ENCODE assay signal across 10 cellular contexts in the genomic region with DNA sequence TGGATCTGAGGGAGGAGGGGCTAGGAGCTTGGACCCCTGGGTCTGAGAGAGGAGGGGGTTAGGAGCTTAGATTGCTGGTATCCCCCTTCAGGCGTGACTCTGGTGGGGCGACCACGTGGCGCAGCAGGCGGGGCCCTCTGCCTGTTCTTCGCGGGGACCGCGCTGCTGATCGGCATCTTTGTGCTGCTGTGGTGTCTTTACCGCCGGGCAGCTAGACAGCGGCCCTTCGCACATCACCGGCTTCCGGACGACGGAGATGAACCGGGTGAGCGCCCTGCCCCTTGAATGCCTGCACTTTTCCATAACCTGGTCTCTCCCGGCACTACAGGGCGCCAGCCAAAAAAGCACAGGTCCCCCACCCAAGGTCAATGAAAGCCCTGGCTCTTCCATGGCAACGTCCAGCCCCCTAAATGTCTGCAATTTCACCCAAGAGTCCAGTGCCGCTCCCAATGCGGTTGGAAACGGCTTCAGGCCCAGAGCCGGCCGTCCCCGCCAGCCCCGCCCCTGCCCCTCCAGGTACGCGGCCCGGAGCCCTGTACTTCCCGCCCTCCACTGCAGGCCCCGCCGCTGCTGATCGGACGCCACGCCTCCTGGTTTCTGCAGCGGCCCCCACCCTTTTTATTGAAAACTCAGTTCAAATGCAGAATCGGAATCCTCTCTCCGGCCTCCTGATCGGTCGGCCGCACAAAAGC. TPM values are rescaled to one million over a fixed set of nuclear protein-coding genes. Genes with fewer than 3 reads are reported as not detected.
A peak's percentile ranks its signal among the peaks of the same experiment; 100 is the strongest.
DNase-seq lines count a peak whose midpoint lies in the region; ATAC-seq and TF ChIP-seq lines count a peak whose summit lies in the region.
"Had no signal": no experiment of that assay in that cellular context is flagged by ENCODE, and none has a peak within 500 bp of the region (broad histone marks: within the 10 kb centered on the region; RNA-seq: fewer than 3 reads in every experiment).

No MANE protein-coding gene starts in this region.

- CTCF ChIA-PET in OCI-LY7 (lab: Charles Lee; ENCODE audit: unreplicated experiment) = no interaction called here

- no peaks in the 10 kb centered on the region for H4K20me1 ChIP-seq in OCI-LY7 (ENCODE audit: insufficient read depth, low read length)

- peak overlapping the region; percentile 53 for H3K27ac Mint-ChIP-seq in stimulated activated memory B cell treated with anti-CD40 and anti-IgM and Interleukin-4, amounts not matched to agents 10 μg/mL and 1 μg/mL and 100 μg/mL, for 72 hours

- no peak for TF ChIP-seq CTCF in OCI-LY7 (conservative IDR thresholded peaks at IDR 0.05; ENCODE audit: low read length)
- no peak for TF ChIP-seq CTCF in foreskin keratinocyte (conservative IDR thresholded peaks at IDR 0.05)

- H3K79me2 ChIP-seq in OCI-LY7 (ENCODE audit: insufficient read depth, low read depth, low read length) = no peaks in the 10 kb centered on the region

- peaks cover 100% of the 10 kb centered on the region for H3K27me3 Mint-ChIP-seq in stimulated activated memory B cell treated with anti-CD40 and anti-IgM and Interleukin-4, amounts not matched to agents 10 μg/mL and 1 μg/mL and 100 μg/mL, for 72 hours

- H3K9me3 ChIP-seq in OCI-LY7 (ENCODE audit: low read length) = no peaks in the 10 kb centered on the region

- H3K4me1 ChIP-seq in OCI-LY7 (ENCODE audit: insufficient read depth, low read length, poor library complexity, severe bottlenecking) = peaks cover 64% of the 10 kb centered on the region
- no peaks in the 10 kb centered on the region for H3K4me1 ChIP-seq in foreskin keratinocyte

- ATAC-seq in foreskin keratinocyte = peak; percentile 35
- peak; percentile 59 for ATAC-seq in stimulated activated memory B cell treated with anti-CD40 and anti-IgM and Interleukin-4, amounts not matched to agents 10 μg/mL and 1 μg/mL and 100 μg/mL, for 72 hours
- no peak for ATAC-seq in GM19324 (IDR thresholded peaks at IDR 0.05; ENCODE audit: low FRiP score, unreplicated experiment)

- intact Hi-C loops in OCI-LY7 (cut with micrococcal nuclease; ENCODE audit: unreplicated experiment) = no loop called here

- no peaks in the 10 kb centered on the region for H3K36me3 Mint-ChIP-seq in stimulated activated memory B cell treated with anti-CD40 and anti-IgM and Interleukin-4, amounts not matched to agents 10 μg/mL and 1 μg/mL and 100 μg/mL, for 72 hours

- H3K36me3 ChIP-seq in OCI-LY7 (ENCODE audit: insufficient read depth, low read length) = no peaks in the 10 kb centered on the region

- H3K4me2 ChIP-seq in OCI-LY7 (ENCODE audit: low read length) = peak overlapping the region; percentile 55

- no TSS peak for BruUV-seq in OCI-LY7 (replicated peaks; lab: Mats Ljungman, UMichigan)

- peak; percentile 40 for DNase-seq in activated CD8-positive, alpha-beta memory T cell treated with anti-CD3 and anti-CD28 coated beads, Interleukin-2, amount 50 U/mL, for 4 hours
- DNase-seq in activated CD8-positive, alpha-beta memory T cell treated with anti-CD3 and anti-CD28 coated beads for 24 hours = no peak
- DNase-seq in OCI-LY7 (ENCODE audit: low spot score) (no peak), foreskin keratinocyte (no peak), cortex of kidney (lab: John Stamatoyannopoulos, UW) (no peak), RKO (ENCODE audit: low spot score) (no peak)
- DNase-seq: T-helper 9 cell had no signal

- no peaks in the 10 kb centered on the region for H3K9me2 ChIP-seq in OCI-LY7 (ENCODE audit: insufficient read depth, low read length)

- peaks cover 96% of the 10 kb centered on the region for H3K27me3 ChIP-seq in foreskin keratinocyte

- H3K4me3 ChIP-seq in OCI-LY7 (ENCODE audit: low read depth, low read length, poor library complexity, severe bottlenecking) = no peak overlapping the region

- POLR2A ChIA-PET in OCI-LY7 (lab: Charles Lee) = no interaction called here

- H2AFZ ChIP-seq in OCI-LY7 (ENCODE audit: low read length) = peak overlapping the region; percentile 71; the same call in 1 of the 2 replicates

- no peaks in the 10 kb centered on the region for H3K9me3 Mint-ChIP-seq in stimulated activated memory B cell treated with anti-CD40 and anti-IgM and Interleukin-4, amounts not matched to agents 10 μg/mL and 1 μg/mL and 100 μg/mL, for 72 hours

- H3K4me3 Mint-ChIP-seq in stimulated activated memory B cell treated with anti-CD40 and anti-IgM and Interleukin-4, amounts not matched to agents 10 μg/mL and 1 μg/mL and 100 μg/mL, for 72 hours = peak overlapping the region; percentile 42

- peaks cover 73% of the 10 kb centered on the region for H3K4me1 Mint-ChIP-seq in stimulated activated memory B cell treated with anti-CD40 and anti-IgM and Interleukin-4, amounts not matched to agents 10 μg/mL and 1 μg/mL and 100 μg/mL, for 72 hours

- H3K27ac ChIP-seq in OCI-LY7 (ENCODE audit: low read depth, low read length, poor library complexity, severe bottlenecking) = no peak overlapping the region
- no peak overlapping the region for H3K27ac ChIP-seq in foreskin keratinocyte
- H3K27ac ChIP-seq: skin epidermis had no signal

RNA-seq across cellular contexts. Expression of gene GFY, which starts 2.8 kb away (rescaled TPM):
- total RNA-seq in OCI-LY7 (2014; rRNA removed; shearing (Covaris generic)) = not detected in 2 replicates
- total RNA-seq in OCI-LY7 (2022) = not detected in 2 replicates
- not detected in 2 replicates for total RNA-seq in foreskin keratinocyte
- not detected in 2 replicates for polyA plus RNA-seq in foreskin keratinocyte

RNA-seq across cellular contexts. Expression of gene PTH2, which starts 4.8 kb away (rescaled TPM):
- 0.66 TPM in 1 of 2 replicates, not detected in the other for total RNA-seq in OCI-LY7 (2014; rRNA removed; shearing (Covaris generic))
- total RNA-seq in OCI-LY7 (2022) (1.7 TPM in 1 of 2 replicates, not detected in the other), foreskin keratinocyte (not detected in 2 replicates)
- polyA plus RNA-seq in foreskin keratinocyte = not detected in 2 replicates

RNA-seq across cellular contexts. Expression of gene SLC17A7, which starts 13.3 kb away (rescaled TPM):
- 0.13 and 1.3 TPM in 2 replicates for total RNA-seq in OCI-LY7 (2014; rRNA removed; shearing (Covaris generic))
- total RNA-seq in OCI-LY7 (2022) (1.3 and 1.5 TPM in 2 replicates), foreskin keratinocyte (not detected in 2 replicates)
- 0.04 TPM in 1 of 2 replicates, not detected in the other for polyA plus RNA-seq in foreskin keratinocyte

RNA-seq across cellular contexts. Expression of gene PIH1D1, which starts 23.6 kb away (rescaled TPM):
- total RNA-seq in OCI-LY7 (2014; rRNA removed; shearing (Covaris generic)) = 114 and 117 TPM in 2 replicates
- total RNA-seq in OCI-LY7 (2022) = 93.2 and 95.5 TPM in 2 replicates
- total RNA-seq in foreskin keratinocyte = 83.6 and 92.8 TPM in 2 replicates
- 86.7 and 92.5 TPM in 2 replicates for polyA plus RNA-seq in foreskin keratinocyte

RNA-seq across cellular contexts. Expression of gene ALDH16A1, which starts 25.0 kb away (rescaled TPM):
- total RNA-seq in OCI-LY7 (2014; rRNA removed; shearing (Covaris generic)) = 39.5 and 55.4 TPM in 2 replicates
- total RNA-seq in OCI-LY7 (2022) (26.0 and 30.6 TPM in 2 replicates), foreskin keratinocyte (23.0 and 39.1 TPM in 2 replicates)
- polyA plus RNA-seq in foreskin keratinocyte = 26.5 and 36.7 TPM in 2 replicates
